8 cellular contexts compared by ENCODE assay signal in the genomic region with DNA sequence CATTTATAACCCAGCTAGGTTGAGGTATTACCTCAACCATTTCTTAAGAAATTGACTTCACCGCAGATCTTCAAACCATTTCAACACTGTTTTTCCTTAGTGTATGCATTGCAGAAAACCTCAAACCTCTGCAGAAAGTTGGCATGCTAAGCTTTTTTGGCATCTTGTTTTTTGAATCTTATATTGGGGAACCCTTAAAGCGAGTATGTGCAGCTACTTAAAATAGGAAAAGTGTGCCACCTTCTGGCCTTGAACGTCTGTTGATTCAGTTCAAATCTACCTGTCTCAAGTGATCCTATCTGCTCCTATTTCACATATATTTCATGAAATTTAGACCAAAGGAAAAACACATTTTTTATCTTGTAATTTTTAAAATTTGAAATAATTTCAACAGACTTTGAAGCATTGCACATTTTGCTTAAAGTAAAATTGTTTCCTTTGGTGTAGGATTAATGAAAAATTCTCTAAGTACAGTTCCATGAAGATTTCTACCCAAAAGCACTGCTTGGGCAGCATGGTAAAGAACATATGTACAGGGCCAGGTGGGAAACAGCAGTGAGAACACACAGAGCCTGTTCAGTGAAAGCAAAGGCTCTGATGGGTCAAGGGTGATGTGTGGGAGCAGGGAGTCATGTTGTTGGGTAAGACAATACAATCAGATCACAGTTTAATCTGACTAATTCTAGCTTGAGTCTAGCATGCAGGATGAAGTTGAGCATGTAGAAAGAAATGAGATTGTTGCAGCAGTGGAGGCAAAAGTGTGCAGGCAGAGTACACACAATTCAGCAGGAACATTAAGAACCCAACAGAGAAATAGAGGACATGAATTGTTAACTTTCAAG. TPM values are rescaled to one million over a fixed set of nuclear protein-coding genes. Genes with fewer than 3 reads are reported as not detected.
DNase-seq lines count a peak whose midpoint lies in the region; ATAC-seq and TF ChIP-seq lines count a peak whose summit lies in the region.

No MANE protein-coding gene starts in this region.

- no peak overlapping the region for H3K4me2 ChIP-seq in neural cell (ENCODE audit: low read length)

- DNase-seq in GF-D8 (lab: John Stamatoyannopoulos, UW) (peak; percentile 65), NCI-H446 treated with DMSO at 0.1 percent for 48 hours (lab: John Stamatoyannopoulos, UW) (peak; percentile 56), fibroblast of gingiva (ENCODE audit: low read depth) (peak; percentile 82)
- DNase-seq in activated CD4-positive, alpha-beta T cell treated with anti-CD3 and anti-CD28 coated beads, Interleukin-2, amount 50 U/mL, for 1 hour: peak; percentile 47

- no peaks in the 10 kb centered on the region for H3K36me3 ChIP-seq in neural cell (ENCODE audit: insufficient read depth, low read length)

- ATAC-seq in HG02884 (IDR thresholded peaks at IDR 0.05; ENCODE audit: unreplicated experiment) (peak; percentile 59), HG02610 (IDR thresholded peaks at IDR 0.05; ENCODE audit: unreplicated experiment) (no peak), HG02840 (IDR thresholded peaks at IDR 0.05; ENCODE audit: low FRiP score, unreplicated experiment) (no peak)

- H3K27ac ChIP-seq in neural cell (ENCODE audit: low read length): no peak overlapping the region

- no peaks in the 10 kb centered on the region for H3K9me3 ChIP-seq in neural cell (ENCODE audit: low read length)

- no peak overlapping the region for H2AFZ ChIP-seq in neural cell (ENCODE audit: low read depth, low read length)

- no peak overlapping the region for H3K4me3 ChIP-seq in neural cell (ENCODE audit: low read length)

- peak; percentile 87 for TF ChIP-seq CTCF in neural cell (IDR thresholded peaks at IDR 0.05; ENCODE audit: poor library complexity, severe bottlenecking)

- no peaks in the 10 kb centered on the region for H3K27me3 ChIP-seq in neural cell (ENCODE audit: insufficient read depth, low read depth, low read length)

- no peak overlapping the region for H3K9ac ChIP-seq in neural cell (ENCODE audit: low read length)

- no peaks in the 10 kb centered on the region for H3F3A ChIP-seq in neural cell (ENCODE audit: insufficient read depth, low read length, poor library complexity, severe bottlenecking)

- H3K79me2 ChIP-seq in neural cell (replicated peaks; ENCODE audit: insufficient read depth, low read length): no peaks in the 10 kb centered on the region

- TF ChIP-seq EP300 in neural cell (conservative IDR thresholded peaks at IDR 0.05; ENCODE audit: poor library complexity, severe bottlenecking): no peak

- H3K9me2 ChIP-seq in neural cell (ENCODE audit: insufficient read depth, low read length): no peaks in the 10 kb centered on the region

- no peaks in the 10 kb centered on the region for H4K20me1 ChIP-seq in neural cell (ENCODE audit: insufficient read depth)

- peak; percentile 85 for TF ChIP-seq RAD21 in neural cell (conservative IDR thresholded peaks at IDR 0.05)

TF ChIP-seq in neural cell, 6 proteins besides CTCF, POLR2A, EP300 and RAD21:
- TF ChIP-seq SMC3 (conservative IDR thresholded peaks at IDR 0.05; ENCODE audit: poor library complexity) (peak; percentile 94), POLR2AphosphoS5 (IDR thresholded peaks at IDR 0.05) (no peak)
- TF ChIP-seq, protein P1, sequence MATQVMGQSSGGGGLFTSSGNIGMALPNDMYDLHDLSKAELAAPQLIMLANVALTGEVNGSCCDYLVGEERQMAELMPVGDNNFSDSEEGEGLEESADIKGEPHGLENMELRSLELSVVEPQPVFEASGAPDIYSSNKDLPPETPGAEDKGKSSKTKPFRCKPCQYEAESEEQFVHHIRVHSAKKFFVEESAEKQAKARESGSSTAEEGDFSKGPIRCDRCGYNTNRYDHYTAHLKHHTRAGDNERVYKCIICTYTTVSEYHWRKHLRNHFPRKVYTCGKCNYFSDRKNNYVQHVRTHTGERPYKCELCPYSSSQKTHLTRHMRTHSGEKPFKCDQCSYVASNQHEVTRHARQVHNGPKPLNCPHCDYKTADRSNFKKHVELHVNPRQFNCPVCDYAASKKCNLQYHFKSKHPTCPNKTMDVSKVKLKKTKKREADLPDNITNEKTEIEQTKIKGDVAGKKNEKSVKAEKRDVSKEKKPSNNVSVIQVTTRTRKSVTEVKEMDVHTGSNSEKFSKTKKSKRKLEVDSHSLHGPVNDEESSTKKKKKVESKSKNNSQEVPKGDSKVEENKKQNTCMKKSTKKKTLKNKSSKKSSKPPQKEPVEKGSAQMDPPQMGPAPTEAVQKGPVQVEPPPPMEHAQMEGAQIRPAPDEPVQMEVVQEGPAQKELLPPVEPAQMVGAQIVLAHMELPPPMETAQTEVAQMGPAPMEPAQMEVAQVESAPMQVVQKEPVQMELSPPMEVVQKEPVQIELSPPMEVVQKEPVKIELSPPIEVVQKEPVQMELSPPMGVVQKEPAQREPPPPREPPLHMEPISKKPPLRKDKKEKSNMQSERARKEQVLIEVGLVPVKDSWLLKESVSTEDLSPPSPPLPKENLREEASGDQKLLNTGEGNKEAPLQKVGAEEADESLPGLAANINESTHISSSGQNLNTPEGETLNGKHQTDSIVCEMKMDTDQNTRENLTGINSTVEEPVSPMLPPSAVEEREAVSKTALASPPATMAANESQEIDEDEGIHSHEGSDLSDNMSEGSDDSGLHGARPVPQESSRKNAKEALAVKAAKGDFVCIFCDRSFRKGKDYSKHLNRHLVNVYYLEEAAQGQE (IDR thresholded peaks at IDR 0.05; ENCODE audit: borderline replicate concordance): no peak

RNA-seq across cellular contexts. Expression of a gene that starts 17.2 kb away (rescaled TPM):
- polyA plus RNA-seq in neural cell: 2.6 and 4.1 TPM in 2 replicates
- 1.5 and 1.7 TPM in 2 replicates for polyA minus RNA-seq in neural cell

RNA-seq across cellular contexts. Expression of a gene that starts 48.4 kb away (rescaled TPM):
- polyA plus RNA-seq in neural cell: 24.5 and 31.9 TPM in 2 replicates
- polyA minus RNA-seq in neural cell: 29.2 and 37.3 TPM in 2 replicates
